9 cellular contexts compared by ENCODE assay signal in genomic region chr1:64171797-64172281, GRCh38. TPM values are rescaled to one million over a fixed set of nuclear protein-coding genes. Genes with fewer than 3 reads are reported as not detected.
DNase-seq lines count a peak whose midpoint lies in the region; ATAC-seq, FAIRE-seq and TF ChIP-seq lines count a peak whose summit lies in the region.
"Had no signal": no experiment of that assay in that cellular context is flagged by ENCODE, and none has a peak within 500 bp of the region (broad histone marks: within the 10 kb centered on the region; RNA-seq: fewer than 3 reads in every experiment).

No MANE protein-coding gene starts in this region.

- H3K9ac ChIP-seq in keratinocyte (ENCODE audit: control insufficient read depth, extremely low read depth, insufficient read depth, low read length) = no peak overlapping the region

- FAIRE-seq in keratinocyte (lab: Jason Lieb, UNC) = peak; percentile 84

- no peak overlapping the region for H2AFZ ChIP-seq in keratinocyte (ENCODE audit: control insufficient read depth, low read length)

- TF ChIP-seq CTCF in keratinocyte (optimal IDR thresholded peaks at IDR 0.05 in 1 of 3, IDR thresholded peaks at IDR 0.05 in 1 of 3, conservative IDR thresholded peaks at IDR 0.05 in 1 of 3; ENCODE audit: extremely low read depth in 1 of 3, insufficient read depth in 2 of 3, low read length in 3 of 3) (no peak), esophagus squamous epithelium (IDR thresholded peaks at IDR 0.05) (no peak), stomach (IDR thresholded peaks at IDR 0.05) (no peak)

- H3K27ac ChIP-seq in keratinocyte (ENCODE audit: control insufficient read depth, insufficient read depth, low read length) (no peak overlapping the region), esophagus squamous epithelium (peak overlapping the region in 2 of 4 donors; percentile 35 to 43), stomach (peak overlapping the region in 2 of 5 donors; percentile 16 to 62)

- no peaks in the 10 kb centered on the region for H3K36me3 Mint-ChIP-seq in activated T-cell treated with anti-CD3 and anti-CD28 coated beads, Interleukin-2, amount 50 U/mL, for 4 hours (ENCODE audit: insufficient read depth)

- no peak for TF ChIP-seq EP300 in stomach (IDR thresholded peaks at IDR 0.05)

- H3K4me2 ChIP-seq in keratinocyte (ENCODE audit: control insufficient read depth, extremely low read depth, insufficient read depth, low read depth, low read length) = peak overlapping the region; percentile 52

- no peaks in the 10 kb centered on the region for H3K9me3 Mint-ChIP-seq in activated T-cell treated with anti-CD3 and anti-CD28 coated beads, Interleukin-2, amount 50 U/mL, for 4 hours

- H4K20me1 ChIP-seq in keratinocyte (ENCODE audit: control insufficient read depth, extremely low read depth, insufficient read depth, low read length) = no peaks in the 10 kb centered on the region

- H3K36me3 ChIP-seq in keratinocyte (ENCODE audit: control insufficient read depth in 2 of 2, extremely low read depth in 1 of 2, insufficient read depth in 2 of 2, low read length in 2 of 2) (peaks cover 0 to 1% of the 10 kb centered on the region in 2 experiments), esophagus squamous epithelium (peaks cover 0 to 11% (median 0%) of the 10 kb centered on the region in 3 donors), stomach (peaks cover 0 to 10% (median 0%) of the 10 kb centered on the region in 4 donors)

- peaks cover 18% of the 10 kb centered on the region for H3K4me1 Mint-ChIP-seq in activated T-cell treated with anti-CD3 and anti-CD28 coated beads, Interleukin-2, amount 50 U/mL, for 4 hours (ENCODE audit: low read depth)

- no peaks in the 10 kb centered on the region for H3K9me1 ChIP-seq in keratinocyte (ENCODE audit: control insufficient read depth, extremely low read depth, insufficient read depth, low read length)

- dilution Hi-C loops in keratinocyte (cut with MboI; ENCODE audit: extremely low pct_ligation_motif_present, low sequenced_read_pairs) = no loop called here

- no peak for DNase-seq in activated T-cell treated with anti-CD3 and anti-CD28 coated beads, Interleukin-2, amount 50 U/mL, for 4 hours
- no peak for DNase-seq in activated T-cell treated with anti-CD3 and anti-CD28 coated beads, Interleukin-2, amount 50 U/mL, for 1 hour
- DNase-seq in OCI-M1 (lab: John Stamatoyannopoulos, UW) (peak; percentile 13), keratinocyte (ENCODE audit: low read depth, low spot score) (no peak), esophagus squamous epithelium (lab: John Stamatoyannopoulos, UW) (no peak), stomach (no peak), cerebellum (ENCODE audit: low spot score) (no peak)
- DNase-seq: DND-41 had no signal

- peak overlapping the region; percentile 12 for H3K4me3 Mint-ChIP-seq in activated T-cell treated with anti-CD3 and anti-CD28 coated beads, Interleukin-2, amount 50 U/mL, for 4 hours

- 27% methylated on average over 3 of the region's 3 CpGs for WGBS in esophagus squamous epithelium, 2 donors
- 14 to 27% (median 25%) methylated on average over 3 of the region's 3 CpGs for WGBS in stomach, 5 donors

- TF ChIP-seq POLR2A in esophagus squamous epithelium (IDR thresholded peaks at IDR 0.05) (no peak), stomach (IDR thresholded peaks at IDR 0.05) (no peak)

- H3K4me3 ChIP-seq in keratinocyte (ENCODE audit: control insufficient read depth in 2 of 3, extremely low read depth in 1 of 3, insufficient read depth in 2 of 3, low read depth in 1 of 3, low read length in 3 of 3) (no peak overlapping the region), esophagus squamous epithelium (no peak overlapping the region), stomach (no peak overlapping the region)

- no peaks in the 10 kb centered on the region for H3K79me2 ChIP-seq in keratinocyte (ENCODE audit: control insufficient read depth, insufficient read depth, low read length)

- peaks cover 15% of the 10 kb centered on the region for H3K4me1 ChIP-seq in keratinocyte (ENCODE audit: control insufficient read depth, extremely low read depth, insufficient read depth, low read length)
- peaks cover 0 to 29% (median 15%) of the 10 kb centered on the region in 3 donors for H3K4me1 ChIP-seq in esophagus squamous epithelium
- peaks cover 11 to 32% (median 26%) of the 10 kb centered on the region in 4 donors for H3K4me1 ChIP-seq in stomach

- peaks cover 9% of the 10 kb centered on the region for H3K27me3 Mint-ChIP-seq in activated T-cell treated with anti-CD3 and anti-CD28 coated beads, Interleukin-2, amount 50 U/mL, for 4 hours (ENCODE audit: low read depth)

- no peaks in the 10 kb centered on the region for H3K27me3 ChIP-seq in keratinocyte (ENCODE audit: control insufficient read depth, extremely low read depth, insufficient read depth, low read length)
- H3K27me3 ChIP-seq in esophagus squamous epithelium = no peaks in the 10 kb centered on the region
- H3K27me3 ChIP-seq in stomach = no peaks in the 10 kb centered on the region

- peak; percentile 84 to 86 for ATAC-seq in activated T-cell treated with anti-CD3 and anti-CD28 coated beads, Interleukin-2, amount 50 U/mL, for 4 hours
- ATAC-seq in HG03064 (IDR thresholded peaks at IDR 0.05; ENCODE audit: low read depth, unreplicated experiment) = peak; percentile 73

- intact Hi-C loops in esophagus squamous epithelium (cut with DNase I) (no loop called here), stomach (cut with DNase I; ENCODE audit: low total_unique reads) (no loop called here)

- H3K9me3 ChIP-seq in keratinocyte (ENCODE audit: control insufficient read depth, low read depth, low read length) = no peaks in the 10 kb centered on the region
- H3K9me3 ChIP-seq in esophagus squamous epithelium = no peaks in the 10 kb centered on the region
- H3K9me3 ChIP-seq in stomach = no peaks in the 10 kb centered on the region

RNA-seq across cellular contexts. Expression of gene UBE2U, which starts 31.6 kb away (rescaled TPM):
- not detected for total RNA-seq in activated T-cell treated with anti-CD3 and anti-CD28 coated beads, Interleukin-2, amount 50 U/mL, for 4 hours
- polyA plus RNA-seq in keratinocyte (not detected in 3 replicates), stomach (under 1 TPM in 1 of 3 donors, not detected in 2; 0.08 TPM)
- polyA plus RNA-seq in keratinocyte (2011; ENCODE audit: low read depth) = not detected
- not detected in 2 replicates for polyA plus RNA-seq in keratinocyte (2011; cell fraction: cytosol; rRNA removed)
- polyA plus RNA-seq in keratinocyte (2011; cell fraction: nucleus; rRNA removed) = not detected in 2 replicates
- not detected in 2 replicates for polyA plus RNA-seq in keratinocyte (2012; ENCODE audit: low replicate concordance)
- polyA minus RNA-seq in keratinocyte = not detected in 3 replicates
- polyA minus RNA-seq in keratinocyte (2011; cell fraction: cytosol; rRNA and poly(A)+ RNA removed) = not detected
- polyA minus RNA-seq in keratinocyte (2011; cell fraction: nucleus; rRNA and poly(A)+ RNA removed) = not detected in 2 replicates
- total RNA-seq in esophagus squamous epithelium (not detected), stomach (not detected), cerebellum (not detected)
